Comparison of ENCODE assay signal across 5 cellular contexts in the genomic region with DNA sequence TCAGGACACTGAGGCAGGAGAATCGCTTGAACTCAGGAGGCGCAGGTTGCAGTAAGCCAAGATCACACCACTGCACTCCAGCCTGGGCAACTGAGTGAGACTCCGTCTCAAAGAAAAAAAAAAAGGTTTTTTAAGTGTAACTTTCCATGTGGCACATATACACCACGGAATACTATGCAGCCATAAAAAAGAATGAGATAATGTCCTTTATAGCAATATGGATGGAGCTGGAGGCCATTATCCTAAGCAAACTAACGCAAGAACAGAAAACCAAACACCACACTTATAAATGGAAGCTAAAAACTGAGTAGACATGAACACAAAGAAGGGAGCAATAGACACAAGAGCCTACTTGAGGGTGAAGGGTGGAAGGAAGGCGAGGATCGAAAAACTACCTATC.
DNase-seq lines count a peak whose midpoint lies in the region; ATAC-seq, FAIRE-seq and TF ChIP-seq lines count a peak whose summit lies in the region.
"Not testable (repeated sequence)": the region's sequence is repeated elsewhere in the genome, so short reads cannot be mapped to it uniquely, and the experiment has no call there.

No MANE protein-coding gene starts in this region.

- not testable (repeated sequence) for H2AFZ ChIP-seq in astrocyte (ENCODE audit: low read depth, low read length); K562 (ENCODE audit: low read depth, low read length)

- DNase-seq in Caco-2; astrocyte (ENCODE audit: low read depth); K562 (ENCODE audit: extremely low read depth in 1 of 4, low spot score in 3 of 4); MCF 10A (ENCODE audit: unreplicated experiment): not testable (repeated sequence)

- not testable (repeated sequence) for H3K27me3 Mint-ChIP-seq in Caco-2 (ENCODE audit: insufficient read depth, unreplicated experiment); astrocyte (ENCODE audit: low read depth, unreplicated experiment); MCF 10A (ENCODE audit: insufficient read depth, unreplicated experiment)

- peaks cover 10% of the 10 kb centered on the region for H3K9me3 Mint-ChIP-seq in Caco-2 (ENCODE audit: unreplicated experiment)
- not testable (repeated sequence) for H3K9me3 Mint-ChIP-seq in astrocyte (ENCODE audit: unreplicated experiment); MCF 10A (ENCODE audit: unreplicated experiment)

- H3K4me2 ChIP-seq in astrocyte (ENCODE audit: low read length); K562 (ENCODE audit: insufficient read depth, low read length): not testable (repeated sequence)

- not testable (repeated sequence) for H3K9me3 ChIP-seq in Caco-2; HEK293 (ENCODE audit: control insufficient read depth, insufficient read depth, low read depth, low read length); astrocyte (ENCODE audit: insufficient read depth, low read depth, low read length); K562 (replicated peaks; ENCODE audit: control insufficient read depth, insufficient read depth, low read depth, low read length)

- H3K4me1 Mint-ChIP-seq in Caco-2 (ENCODE audit: low read depth, unreplicated experiment) = peaks cover 24% of the 10 kb centered on the region
- H3K4me1 Mint-ChIP-seq in astrocyte (ENCODE audit: low read depth, unreplicated experiment) = peaks cover 12% of the 10 kb centered on the region
- H3K4me1 Mint-ChIP-seq in MCF 10A (ENCODE audit: insufficient read depth, unreplicated experiment) = not testable (repeated sequence)

- not testable (repeated sequence) for H3K27ac ChIP-seq in HEK293 (ENCODE audit: extremely low read depth, low read depth, low read length); astrocyte (ENCODE audit: low read depth, low read length); K562 (ENCODE audit: extremely low read depth, low read depth, low read length)

- ATAC-seq in K562 = not testable (repeated sequence)

- H3K4me1 ChIP-seq in Caco-2 = peaks cover 12% of the 10 kb centered on the region
- H3K4me1 ChIP-seq in HEK293 (ENCODE audit: control insufficient read depth, insufficient read depth, low read length); astrocyte (ENCODE audit: insufficient read depth, low read length); K562 (replicated peaks in 1 of 2; ENCODE audit: control insufficient read depth in 2 of 2, insufficient read depth in 2 of 2, low read length in 2 of 2): not testable (repeated sequence)

- peaks cover 19% of the 10 kb centered on the region for H3K79me2 ChIP-seq in astrocyte (ENCODE audit: insufficient read depth, low read length)
- not testable (repeated sequence) for H3K79me2 ChIP-seq in K562 (ENCODE audit: control insufficient read depth, insufficient read depth, low read length)

- not testable (repeated sequence) for TF ChIP-seq CTCF in Caco-2 (IDR thresholded peaks at IDR 0.05; ENCODE audit: insufficient read depth in 1 of 2, low read depth in 1 of 2, low read length in 1 of 2, severe bottlenecking in 1 of 2, unreplicated experiment in 1 of 2); HEK293 (tag by site-specific recombination; IDR thresholded peaks at IDR 0.05); astrocyte (IDR thresholded peaks at IDR 0.05; ENCODE audit: insufficient read depth, low read depth, low read length); K562 (IDR thresholded peaks at IDR 0.05 in 2 of 3, conservative IDR thresholded peaks at IDR 0.05 in 1 of 3; ENCODE audit: insufficient read depth in 2 of 3, low read depth in 1 of 3, low read length in 3 of 3); MCF 10A (IDR thresholded peaks at IDR 0.05; ENCODE audit: unreplicated experiment)

- not testable (repeated sequence) for H3K27me3 ChIP-seq in Caco-2 (replicated peaks; ENCODE audit: control insufficient read depth, insufficient read depth, low read length); astrocyte (ENCODE audit: insufficient read depth, low read length); K562 (ENCODE audit: control insufficient read depth in 2 of 2, insufficient read depth in 2 of 2, low read length in 2 of 2)

- not testable (repeated sequence) for TF ChIP-seq RAD21 in K562 (CRISPR knock-in tag; conservative IDR thresholded peaks at IDR 0.05 in 1 of 2, IDR thresholded peaks at IDR 0.05 in 1 of 2)

- H3K27ac Mint-ChIP-seq in Caco-2 (ENCODE audit: unreplicated experiment) = peak overlapping the region; percentile 65
- peak overlapping the region; percentile 58 for H3K27ac Mint-ChIP-seq in astrocyte (ENCODE audit: unreplicated experiment)
- peak overlapping the region; percentile 67 for H3K27ac Mint-ChIP-seq in MCF 10A (ENCODE audit: low read depth, unreplicated experiment)

- in situ Hi-C loops in K562 (cut with MboI) = not testable (repeated sequence)

- WGBS in K562 (ENCODE audit: insufficient coverage, low coverage, missing lambda C conversion rate) = 46% methylated on average over 6 of the region's 7 CpGs

- H3K36me3 Mint-ChIP-seq in Caco-2 (ENCODE audit: insufficient read depth, unreplicated experiment) = peaks cover 25% of the 10 kb centered on the region
- not testable (repeated sequence) for H3K36me3 Mint-ChIP-seq in astrocyte (ENCODE audit: low read depth, unreplicated experiment); MCF 10A (ENCODE audit: insufficient read depth, unreplicated experiment)

- not testable (repeated sequence) for TF ChIP-seq POLR2A in K562 (conservative IDR thresholded peaks at IDR 0.05)

- intact Hi-C loops in Caco-2 (cut with micrococcal nuclease; ENCODE audit: unreplicated experiment); K562 (cut with micrococcal nuclease); MCF 10A (cut with micrococcal nuclease): not testable (repeated sequence)

- H3K9me1 ChIP-seq in K562 (ENCODE audit: control insufficient read depth, insufficient read depth, low read length) = not testable (repeated sequence)

- not testable (repeated sequence) for H3K4me3 ChIP-seq in Caco-2 (ENCODE audit: low read depth, low read length); HEK293 (ENCODE audit: low read depth, low read length); astrocyte (ENCODE audit: insufficient read depth, low read depth, low read length); K562

- CTCF ChIA-PET in Caco-2 (lab: Charles Lee); HEK293 (lab: Yijun Ruan, JAX); K562 (lab: Yijun Ruan, JAX; ENCODE audit: low intra/inter-chr PET ratio): not testable (repeated sequence)
- CTCF ChIA-PET in MCF 10A (lab: Yijun Ruan, JAX) = interaction anchor here (0.6 kb wide), 1 partner anchor 273 kb away, joined by 4 read pairs; no protein-coding TSS in a partner anchor

- not testable (repeated sequence) for TF ChIP-seq EP300 in K562 (IDR thresholded peaks at IDR 0.05; ENCODE audit: low read length)

- H3K4me3 Mint-ChIP-seq in Caco-2 (ENCODE audit: unreplicated experiment); astrocyte (ENCODE audit: unreplicated experiment); MCF 10A (ENCODE audit: unreplicated experiment): not testable (repeated sequence)

- POLR2A ChIA-PET in Caco-2 (lab: Charles Lee); HEK293 (lab: Yijun Ruan, JAX); K562 (lab: Yijun Ruan, JAX): not testable (repeated sequence)
- POLR2A ChIA-PET in MCF 10A (lab: Yijun Ruan, JAX) = interaction anchor here (1.3 to 1.4 kb wide), 2 partner anchors 11 to 21 kb away, joined by 3 read pairs; no protein-coding TSS in a partner anchor

- not testable (repeated sequence) for BruUV-seq in Caco-2 (replicated peaks; lab: Mats Ljungman, UMichigan); K562 (replicated peaks; lab: Mats Ljungman, UMichigan); MCF 10A (replicated peaks; lab: Mats Ljungman, UMichigan)

- H4K20me1 ChIP-seq in astrocyte (ENCODE audit: insufficient read depth, low read length) = peaks cover 55% of the 10 kb centered on the region
- H4K20me1 ChIP-seq in K562 (replicated peaks; ENCODE audit: control insufficient read depth, insufficient read depth, low read length) = not testable (repeated sequence)

- not testable (repeated sequence) for H3K36me3 ChIP-seq in Caco-2 (ENCODE audit: control insufficient read depth, insufficient read depth, low read length); HEK293 (ENCODE audit: control insufficient read depth in 2 of 2, insufficient read depth in 1 of 2, low read length in 2 of 2); astrocyte (ENCODE audit: insufficient read depth, low read length); K562 (ENCODE audit: control insufficient read depth, insufficient read depth, low read length)

- H3K9ac ChIP-seq in astrocyte (ENCODE audit: low read length); K562 (ENCODE audit: insufficient read depth in 1 of 2, low read depth in 2 of 2, low read length in 2 of 2): not testable (repeated sequence)

- FAIRE-seq in astrocyte (lab: Jason Lieb, UNC); K562 (lab: Jason Lieb, UNC): not testable (repeated sequence)

TF ChIP-seq in HEK293, 187 proteins besides CTCF, POLR2A, EP300 and RAD21:
- TF ChIP-seq, protein P1, sequence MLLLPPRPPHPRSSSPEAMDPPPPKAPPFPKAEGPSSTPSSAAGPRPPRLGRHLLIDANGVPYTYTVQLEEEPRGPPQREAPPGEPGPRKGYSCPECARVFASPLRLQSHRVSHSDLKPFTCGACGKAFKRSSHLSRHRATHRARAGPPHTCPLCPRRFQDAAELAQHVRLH (tag by site-specific recombination; IDR thresholded peaks at IDR 0.05) = 0 out of 2 replicates have a peak, but pooled peaks have one; percentile 36
- peak; percentile 92 for TF ChIP-seq ZNF146 (tag by site-specific recombination; IDR thresholded peaks at IDR 0.05)

TF ChIP-seq in K562, 482 proteins besides CTCF, POLR2A, EP300 and RAD21:
- TF ChIP-seq ZNF146 (CRISPR knock-in tag; IDR thresholded peaks at IDR 0.05; ENCODE audit: unreplicated experiment) = peak; percentile 40
TF ChIP-seq in K562: peak in this region for 1; not testable (repeated sequence) for 481.
